ENCODE assay signal across 9 cellular contexts in the genomic region with DNA sequence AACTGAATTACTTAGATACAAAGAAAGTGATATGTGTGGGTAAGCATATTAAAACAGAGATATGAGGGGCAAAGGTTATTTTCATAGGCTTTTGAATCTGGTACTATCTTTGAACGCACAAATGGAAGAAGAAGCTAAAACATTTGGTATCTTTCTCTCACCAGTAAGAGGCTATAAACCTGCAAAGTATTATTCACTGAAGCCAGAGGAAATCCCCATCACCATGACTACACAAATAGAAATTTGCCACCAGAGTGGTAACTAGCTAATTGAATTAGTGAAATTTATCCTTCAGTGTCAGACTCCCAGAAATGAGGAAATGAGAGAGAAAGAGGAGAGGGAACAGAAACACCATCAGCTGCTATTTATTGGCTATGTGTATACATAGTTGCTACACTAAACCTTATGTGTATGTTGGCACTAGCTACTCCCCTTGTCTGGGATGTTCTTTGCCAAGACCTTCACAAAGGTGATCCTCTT.
DNase-seq lines count a peak whose midpoint lies in the region; ATAC-seq and TF ChIP-seq lines count a peak whose summit lies in the region.
"Had no signal": no experiment of that assay in that cellular context is flagged by ENCODE, and none has a peak within 500 bp of the region (broad histone marks: within the 10 kb centered on the region; RNA-seq: fewer than 3 reads in every experiment).

No MANE protein-coding gene starts in this region.

- H3K4me3 Mint-ChIP-seq in endothelial cell (ENCODE audit: unreplicated experiment): no peak overlapping the region

- H3K4me2 ChIP-seq in hepatocyte: peak overlapping the region; percentile 20

- no peak overlapping the region for H2AFZ ChIP-seq in hepatocyte

- no peak overlapping the region for H3K4me3 ChIP-seq in hepatocyte

- no peaks in the 10 kb centered on the region for H3K4me1 Mint-ChIP-seq in endothelial cell (ENCODE audit: unreplicated experiment)

- no peaks in the 10 kb centered on the region for H3K4me1 ChIP-seq in hepatocyte (ENCODE audit: insufficient read depth)

- H3K79me2 ChIP-seq in hepatocyte: no peaks in the 10 kb centered on the region

- no peaks in the 10 kb centered on the region for H3K9me2 ChIP-seq in hepatocyte (replicated peaks; ENCODE audit: insufficient read depth)

- H3K36me3 ChIP-seq in hepatocyte (replicated peaks; ENCODE audit: insufficient read depth, low read depth): no peaks in the 10 kb centered on the region

- no peaks in the 10 kb centered on the region for H3K27me3 Mint-ChIP-seq in endothelial cell (ENCODE audit: unreplicated experiment)

- no peak overlapping the region for H3K27ac Mint-ChIP-seq in endothelial cell (ENCODE audit: unreplicated experiment)

- WGBS in hepatocyte (ENCODE audit: low lambda C conversion rate, missing lambda C conversion rate): 33% methylated on average over 1 of the region's 1 CpG

- TF ChIP-seq CTCF in hepatocyte (IDR thresholded peaks at IDR 0.05; ENCODE audit: poor library complexity) (no peak), endothelial cell (IDR thresholded peaks at IDR 0.05; ENCODE audit: unreplicated experiment) (no peak)

- no peaks in the 10 kb centered on the region for H3K36me3 Mint-ChIP-seq in endothelial cell (ENCODE audit: low read depth, unreplicated experiment)

- ATAC-seq in GM18517 (IDR thresholded peaks at IDR 0.05; ENCODE audit: unreplicated experiment) (peak; percentile 97), GM21529 (IDR thresholded peaks at IDR 0.05; ENCODE audit: unreplicated experiment) (peak; percentile 93), HG03342 (IDR thresholded peaks at IDR 0.05; ENCODE audit: unreplicated experiment) (peak; percentile 97)

- H3K9me3 ChIP-seq in hepatocyte (ENCODE audit: low read depth): no peaks in the 10 kb centered on the region

- peak overlapping the region; percentile 3 for H3K27ac ChIP-seq in hepatocyte

- DNase-seq in hepatocyte (ENCODE audit: low spot score) (peak; percentile 11), NCI-H526 treated with DMSO at 0.1 percent for 48 hours (lab: John Stamatoyannopoulos, UW) (no peak), AG08396 (ENCODE audit: low spot score) (no peak), endothelial cell (ENCODE audit: low spot score) (no peak)
- DNase-seq in effector CD4-positive, alpha-beta T cell: no peak
- DNase-seq: activated CD4-positive, CD25-positive, alpha-beta regulatory T cell had no signal

- H3K27me3 ChIP-seq in hepatocyte: no peaks in the 10 kb centered on the region

- no peaks in the 10 kb centered on the region for H4K20me1 ChIP-seq in hepatocyte (ENCODE audit: insufficient read depth, poor library complexity, severe bottlenecking)

- H3K9me3 Mint-ChIP-seq in endothelial cell (ENCODE audit: unreplicated experiment): no peaks in the 10 kb centered on the region
